In genomic region chr14:66383771-66384170, GRCh38 we compare ENCODE assay signal across 18 cellular contexts.
DNase-seq lines count a peak whose midpoint lies in the region; ATAC-seq, FAIRE-seq and TF ChIP-seq lines count a peak whose summit lies in the region.
"Had no signal": no experiment of that assay in that cellular context is flagged by ENCODE, and none has a peak within 500 bp of the region (broad histone marks: within the 10 kb centered on the region; RNA-seq: fewer than 3 reads in every experiment).

No MANE protein-coding gene starts in this region.

- peaks cover 26% of the 10 kb centered on the region for H3K4me1 Mint-ChIP-seq in nephron
- H3K4me1 Mint-ChIP-seq: B cell; CD4-positive, CD25-positive, alpha-beta regulatory T cell had no signal

- POLR2A ChIA-PET in H1 (lab: Charles Lee; ENCODE audit: partially characterized antibody) = no interaction called here

- H4K20me1 ChIP-seq in H1 (replicated peaks in 1 of 2; ENCODE audit: control insufficient read depth in 1 of 2, insufficient read depth in 2 of 2, low read length in 2 of 2) = no peaks in the 10 kb centered on the region
- H4K20me1 ChIP-seq: BLaER1 had no signal

- H2BK20ac ChIP-seq in H1 (ENCODE audit: low read length) = no peak overlapping the region

- H3K4me3 Mint-ChIP-seq in nephron = no peak overlapping the region
- H3K4me3 Mint-ChIP-seq: B cell; CD4-positive, CD25-positive, alpha-beta regulatory T cell; CD8-positive, alpha-beta T cell had no signal

- CTCF ChIA-PET in H1 (lab: Charles Lee; ENCODE audit: partially characterized antibody) = interaction anchor here (1.6 kb wide), 1 partner anchor 25 kb away, joined by 7 read pairs; no protein-coding TSS in a partner anchor

- no peak overlapping the region for H2AK5ac ChIP-seq in H1 (ENCODE audit: low read depth, low read length)

- H2BK5ac ChIP-seq in H1 (ENCODE audit: low read depth, low read length) = no peak overlapping the region

- no peak overlapping the region for H3K56ac ChIP-seq in H1 (replicated peaks; ENCODE audit: insufficient read length, low read depth, low read length)

- H3K4me2 ChIP-seq in H1 (ENCODE audit: insufficient read depth in 1 of 2, low read depth in 2 of 2, low read length in 2 of 2) = 0 out of 4 replicates have a peak overlapping the region, but pooled peaks of 1 of the 2 experiments have one; percentile 7
- H3K4me2 ChIP-seq: BLaER1 had no signal

- H4K5ac ChIP-seq in H1 (ENCODE audit: insufficient read length, low read depth, low read length) = no peak overlapping the region

- H3K27ac ChIP-seq in HUES48 (ENCODE audit: low read depth, low read length) (peak overlapping the region; percentile 77), H1 (ENCODE audit: low read depth, low read length) (no peak overlapping the region)
- H3K27ac ChIP-seq: BLaER1, C4-2B had no signal

- H3K4ac ChIP-seq in H1 (replicated peaks; ENCODE audit: insufficient read length, low read depth, low read length) = no peak overlapping the region

- H4K8ac ChIP-seq in H1 (ENCODE audit: extremely low read depth, insufficient read depth, low read length) = no peak overlapping the region

- H2AFZ ChIP-seq in H1 (ENCODE audit: low read length) = no peak overlapping the region

- H3K9me3 ChIP-seq in HUES48 (ENCODE audit: control insufficient read depth, insufficient read depth, low read length) (no peaks in the 10 kb centered on the region), H1 (ENCODE audit: insufficient read depth in 2 of 2, low read depth in 1 of 2, low read length in 1 of 2) (no peaks in the 10 kb centered on the region)
- H3K9me3 ChIP-seq: BLaER1, Caco-2 had no signal

- no peak overlapping the region for H2BK12ac ChIP-seq in H1 (ENCODE audit: low read depth, low read length)

- H3K27ac Mint-ChIP-seq in nephron = peak overlapping the region in 2 of 3 experiments; percentile 70 to 81
- H3K27ac Mint-ChIP-seq: B cell; CD4-positive, CD25-positive, alpha-beta regulatory T cell; CD8-positive, alpha-beta T cell had no signal

- H3K4me3 ChIP-seq in HUES48 (ENCODE audit: low read depth, low read length) (no peak overlapping the region), H1 (ENCODE audit: extremely low read depth in 1 of 4, insufficient read depth in 2 of 4, low read depth in 3 of 4, low read length in 4 of 4) (no peak overlapping the region; a peak in 1 of 8 replicates)
- H3K4me3 ChIP-seq: BLaER1, GM12878 had no signal

- H3K23me2 ChIP-seq in H1 (ENCODE audit: low read depth, low read length) = no peaks in the 10 kb centered on the region

- H3K79me2 ChIP-seq in H1 (ENCODE audit: control insufficient read depth in 1 of 2, insufficient read depth in 2 of 2, low read length in 2 of 2) = no peaks in the 10 kb centered on the region

- H3K14ac ChIP-seq in H1 (ENCODE audit: insufficient read length) = no peak overlapping the region

- TF ChIP-seq CTCF in H1 (IDR thresholded peaks at IDR 0.05; ENCODE audit: control extremely low read depth in 1 of 3, insufficient read depth in 1 of 3, low read depth in 1 of 3, low read length in 3 of 3) (no peak), nephron (IDR thresholded peaks at IDR 0.05; ENCODE audit: unreplicated experiment in 3 of 3) (no peak)

- no peak for TF ChIP-seq POLR2A in H1 (IDR thresholded peaks at IDR 0.05; ENCODE audit: control extremely low read depth in 1 of 2, low read depth in 2 of 2, low read length in 2 of 2)

- H3K23ac ChIP-seq in H1 (ENCODE audit: insufficient read length) = no peak overlapping the region

- no peak overlapping the region for H2BK15ac ChIP-seq in H1 (ENCODE audit: low read length)

- H3K36me3 ChIP-seq in HUES48 (ENCODE audit: control insufficient read depth, insufficient read depth, low read length) (no peaks in the 10 kb centered on the region), H1 (ENCODE audit: control insufficient read depth in 2 of 4, insufficient read depth in 4 of 4, low read length in 3 of 4) (no peaks in the 10 kb centered on the region)
- H3K36me3 ChIP-seq: BLaER1 had no signal

- no peak for TF ChIP-seq RAD21 in H1 (IDR thresholded peaks at IDR 0.05 in 1 of 2, conservative IDR thresholded peaks at IDR 0.05 in 1 of 2; ENCODE audit: low read depth in 2 of 2, low read length in 2 of 2)

- H3K79me1 ChIP-seq in H1 (ENCODE audit: low read depth, low read length) = no peaks in the 10 kb centered on the region

- no peaks in the 10 kb centered on the region for H3K36me3 Mint-ChIP-seq in nephron (ENCODE audit: low read depth)
- H3K36me3 Mint-ChIP-seq: CD4-positive, CD25-positive, alpha-beta regulatory T cell; CD8-positive, alpha-beta T cell had no signal

- no peak overlapping the region for H3K18ac ChIP-seq in H1 (ENCODE audit: extremely low read depth, low read length)

- no peaks in the 10 kb centered on the region for H3K9me3 Mint-ChIP-seq in nephron
- H3K9me3 Mint-ChIP-seq: CD4-positive, CD25-positive, alpha-beta regulatory T cell; CD8-positive, alpha-beta T cell had no signal

- FAIRE-seq in H1 (lab: Jason Lieb, UNC) = peak; percentile 7
- FAIRE-seq: GM12878 had no signal

- H3K9ac ChIP-seq in HUES48 (ENCODE audit: low read depth, low read length) = no peak overlapping the region
- no peak overlapping the region for H3K9ac ChIP-seq in H1 (replicated peaks in 1 of 4; ENCODE audit: extremely low read depth in 1 of 4, low read depth in 3 of 4, low read length in 3 of 4)
- H3K9ac ChIP-seq: BLaER1 had no signal

- DNase-seq in H1 (ENCODE audit: low read depth in 1 of 2, low spot score in 2 of 2) (no peak), EL (no peak), putamen (ENCODE audit: low spot score) (no peak)
- DNase-seq: Caco-2; CD4-positive, CD25-positive, alpha-beta regulatory T cell; CD8-positive, alpha-beta T cell; DMS153; DND-41; GDM1; GOT3; HCEC 1CT had no signal

- no peak overlapping the region for H2BK120ac ChIP-seq in H1 (replicated peaks; ENCODE audit: low read depth, low read length)

- no peak for TF ChIP-seq EP300 in H1 (IDR thresholded peaks at IDR 0.05; ENCODE audit: borderline replicate concordance in 1 of 2, low read depth in 2 of 2, low read length in 2 of 2)

- H3K27me3 Mint-ChIP-seq in nephron (ENCODE audit: low read depth) = no peaks in the 10 kb centered on the region

- no peak overlapping the region for H4K91ac ChIP-seq in H1 (replicated peaks; ENCODE audit: insufficient read length, low read length)

- no peak for ATAC-seq in HG03196 (IDR thresholded peaks at IDR 0.05; ENCODE audit: unreplicated experiment)
- ATAC-seq: CD8-positive, alpha-beta T cell; GM12878 had no signal

- peaks cover 13% of the 10 kb centered on the region for H3K4me1 ChIP-seq in HUES48 (ENCODE audit: control insufficient read depth, insufficient read depth, low read length)
- peaks cover 0 to 5% (median 4%) of the 10 kb centered on the region in 4 experiments; a peak in 4 of 7 replicates for H3K4me1 ChIP-seq in H1 (replicated peaks in 1 of 4; ENCODE audit: control insufficient read depth in 3 of 4, insufficient read depth in 4 of 4, low read length in 3 of 4)
- H3K4me1 ChIP-seq: BLaER1, Caco-2 had no signal

- no peaks in the 10 kb centered on the region for H3K27me3 ChIP-seq in HUES48 (ENCODE audit: control insufficient read depth, insufficient read depth, low read length)
- H3K27me3 ChIP-seq in H1 (replicated peaks in 1 of 4; ENCODE audit: control insufficient read depth in 3 of 4, extremely low read depth in 1 of 4, insufficient read depth in 3 of 4, low read length in 3 of 4) = no peaks in the 10 kb centered on the region
- H3K27me3 ChIP-seq: BLaER1 had no signal

TF ChIP-seq in H1, 55 proteins besides CTCF, POLR2A, EP300 and RAD21 (continues in another document):
- TF ChIP-seq SUZ12 (IDR thresholded peaks at IDR 0.05; ENCODE audit: low read length) = no peak
